8 cellular contexts compared by ENCODE assay signal in the genomic region with DNA sequence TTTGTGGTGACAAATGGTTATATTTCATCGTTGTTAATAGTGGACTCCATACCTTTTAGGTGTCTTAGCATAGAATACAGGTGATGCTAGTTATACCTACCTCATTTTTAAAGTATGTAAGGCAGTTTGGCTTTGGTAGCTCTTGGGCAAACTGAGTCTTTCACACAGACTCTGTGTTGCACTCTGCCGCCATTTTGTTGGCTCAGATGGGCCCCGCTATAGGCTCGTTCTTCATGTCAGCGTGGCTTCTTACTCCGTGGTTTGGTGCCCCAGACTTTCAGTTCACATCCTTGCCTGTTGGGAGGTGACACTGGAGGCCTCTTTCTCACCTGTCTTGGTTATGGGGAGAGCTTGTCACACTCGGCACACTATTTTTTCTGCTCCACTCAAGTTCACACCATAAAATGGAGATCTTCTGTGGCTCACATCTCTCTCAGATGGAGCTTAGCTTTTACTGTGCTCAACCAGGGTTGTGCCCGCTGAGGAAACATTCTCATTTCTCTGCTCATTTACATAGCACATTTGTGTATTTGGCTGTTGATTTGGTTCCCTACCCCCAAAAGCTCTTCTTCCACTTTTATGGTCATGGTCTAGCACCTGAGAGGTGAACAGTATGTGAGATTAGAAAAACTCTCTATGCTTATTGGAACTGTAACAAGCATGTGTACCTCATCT.
DNase-seq lines count a peak whose midpoint lies in the region; ATAC-seq and FAIRE-seq lines count a peak whose summit lies in the region.

No MANE protein-coding gene starts in this region.

- no peak overlapping the region for H3K4me3 Mint-ChIP-seq in immature natural killer cell

- DNase-seq in GM18507 (ENCODE audit: extremely low spot score, insufficient read length, low read depth) (peak; percentile 20), immature natural killer cell (no peak), NCI-H146 treated with DMSO at 0.1 percent for 48 hours (lab: John Stamatoyannopoulos, UW; ENCODE audit: unreplicated experiment) (no peak), NCI-H446 treated with DMSO at 0.1 percent for 48 hours (lab: John Stamatoyannopoulos, UW) (no peak), D341Med (ENCODE audit: low spot score) (no peak)

- H3K4me1 Mint-ChIP-seq in immature natural killer cell, result peaks cover 41 to 46% of the 10 kb centered on the region in 2 donors

- peak; percentile 85 for FAIRE-seq in GM18507 (lab: Jason Lieb, UNC)

- peak overlapping the region in 4 of 6 donors; percentile 40 to 80 (median 56) for H3K27ac Mint-ChIP-seq in immature natural killer cell

- ATAC-seq in GM19468 (IDR thresholded peaks at IDR 0.05; ENCODE audit: extremely low read depth, unreplicated experiment), result peak; percentile 81
- peak; percentile 66 for ATAC-seq in HG03378 (IDR thresholded peaks at IDR 0.05; ENCODE audit: unreplicated experiment)
- ATAC-seq in activated CD4-positive, CD25-positive, alpha-beta regulatory T cell treated with anti-CD3 and anti-CD28 coated beads, Interleukin-2, amount 50 U/mL, for 24 hours, result no peak

- H3K27me3 Mint-ChIP-seq in immature natural killer cell (ENCODE audit: low read depth in 3 of 3), result no peaks in the 10 kb centered on the region

- H3K36me3 Mint-ChIP-seq in immature natural killer cell, result peaks cover 10 to 30% (median 19%) of the 10 kb centered on the region in 3 donors

- H3K9me3 Mint-ChIP-seq in immature natural killer cell, result no peaks in the 10 kb centered on the region

Comparison
In these comparisons a context has a peak if more than half of its experiments do, and no peak if none do; other contexts are left out.
1. ATAC-seq: peak in GM19468 (single experiment) and HG03378 (single experiment); none in activated CD4-positive, CD25-positive, alpha-beta regulatory T cell treated with anti-CD3 and anti-CD28 coated beads, Interleukin-2, amount 50 U/mL, for 24 hours (0 of 2).